Comparison of ENCODE assay signal across 14 cellular contexts in the genomic region with DNA sequence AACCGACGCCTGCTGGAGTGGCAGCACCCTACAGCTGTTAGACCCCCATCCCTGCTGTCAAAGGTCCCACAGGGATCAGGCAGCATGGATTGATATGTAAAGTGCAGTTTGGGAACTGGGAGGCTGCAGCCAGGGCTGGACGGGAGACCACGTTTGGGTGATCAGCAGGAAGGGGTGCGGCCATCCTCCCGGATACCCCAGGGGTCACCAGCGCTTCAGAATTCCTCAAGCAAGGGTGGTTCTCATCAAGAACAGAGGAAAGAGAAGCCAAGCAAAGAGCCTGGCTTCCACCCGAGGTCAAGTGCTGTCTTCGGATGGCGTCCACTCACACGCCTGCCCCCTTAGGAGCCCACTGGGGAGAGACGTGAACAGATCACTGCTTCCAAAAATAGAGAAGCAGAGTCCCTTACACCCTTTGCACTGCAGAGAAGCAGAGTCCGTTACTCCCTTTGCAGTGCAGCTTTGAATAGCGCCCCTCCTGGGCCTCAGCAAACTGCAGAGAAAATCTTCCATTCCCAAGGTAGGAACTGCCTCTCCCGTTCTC. TPM values are rescaled to one million over a fixed set of nuclear protein-coding genes. Genes with fewer than 3 reads are reported as not detected.
DNase-seq lines count a peak whose midpoint lies in the region; ATAC-seq, FAIRE-seq and TF ChIP-seq lines count a peak whose summit lies in the region.
"Had no signal": no experiment of that assay in that cellular context is flagged by ENCODE, and none has a peak within 500 bp of the region (broad histone marks: within the 10 kb centered on the region; RNA-seq: fewer than 3 reads in every experiment).

No MANE protein-coding gene starts in this region.

- no peak for DNase-seq in activated naive CD4-positive, alpha-beta T cell treated with anti-CD3 and anti-CD28 coated beads, Interleukin-2, amount 10 ng/mL, durations not matched to agents 7 days and 5 days
- DNase-seq in H1 (ENCODE audit: low read depth in 1 of 2, low spot score in 2 of 2) (peak in 1 of 2 experiments; percentile 78), memory B cell (ENCODE audit: low spot score in 2 of 2) (no peak), uterus (no peak), left lung (no peak), NCI-H748 treated with DMSO at 0.1 percent for 48 hours (lab: John Stamatoyannopoulos, UW) (no peak)
- DNase-seq in T-helper 2 cell treated with Interferon-gamma antibody and Interleukin-4, amounts not matched to agents 5 μg/mL and 100 μg/mL, for 36 hours (ENCODE audit: low spot score): no peak
- DNase-seq: activated naive CD4-positive, alpha-beta T cell treated with Interleukin-2 at 50 U/mL for 16 hours; IMR-90; NCI-H146; NCI-H524 treated with DMSO at 0.1 percent for 48 hours had no signal

- no peak overlapping the region for H4K91ac ChIP-seq in H1 (replicated peaks; ENCODE audit: insufficient read length, low read length)

- TF ChIP-seq CTCF in H1 (IDR thresholded peaks at IDR 0.05; ENCODE audit: control extremely low read depth in 1 of 3, insufficient read depth in 1 of 3, low read depth in 1 of 3, low read length in 3 of 3) (peak in 2 of 3 experiments; percentile 52 to 87; a peak in 3 of 4 replicates), uterus (IDR thresholded peaks at IDR 0.05) (no peak), left lung (IDR thresholded peaks at IDR 0.05) (no peak)

- peak overlapping the region; percentile 12 for H3K27ac Mint-ChIP-seq in activated naive CD4-positive, alpha-beta T cell treated with anti-CD3 and anti-CD28 coated beads, Interleukin-2, amount 50 U/mL, for 24 hours
- H3K27ac Mint-ChIP-seq in activated naive CD4-positive, alpha-beta T cell treated with anti-CD3 and anti-CD28 coated beads, Interleukin-2, amount 10 ng/mL, durations not matched to agents 7 days and 5 days: no peak overlapping the region
- peak overlapping the region; percentile 38 for H3K27ac Mint-ChIP-seq in memory B cell
- H3K27ac Mint-ChIP-seq in T-helper 2 cell treated with Interferon-gamma antibody and Interleukin-4, amounts not matched to agents 5 μg/mL and 100 μg/mL, for 36 hours: no peak overlapping the region

- no peaks in the 10 kb centered on the region for H3K79me2 ChIP-seq in H1 (ENCODE audit: control insufficient read depth in 1 of 2, insufficient read depth in 2 of 2, low read length in 2 of 2)

- H3K27me3 Mint-ChIP-seq in activated naive CD4-positive, alpha-beta T cell treated with anti-CD3 and anti-CD28 coated beads, Interleukin-2, amount 50 U/mL, for 24 hours: no peaks in the 10 kb centered on the region
- H3K27me3 Mint-ChIP-seq in activated naive CD4-positive, alpha-beta T cell treated with anti-CD3 and anti-CD28 coated beads, Interleukin-2, amount 10 ng/mL, durations not matched to agents 7 days and 5 days: no peaks in the 10 kb centered on the region
- H3K27me3 Mint-ChIP-seq in memory B cell: no peaks in the 10 kb centered on the region
- no peaks in the 10 kb centered on the region for H3K27me3 Mint-ChIP-seq in T-helper 2 cell treated with Interferon-gamma antibody and Interleukin-4, amounts not matched to agents 5 μg/mL and 100 μg/mL, for 36 hours (ENCODE audit: low read depth)

- no peak overlapping the region for H4K5ac ChIP-seq in H1 (ENCODE audit: insufficient read length, low read depth, low read length)

- no peaks in the 10 kb centered on the region for H3K9me3 ChIP-seq in H1 (ENCODE audit: insufficient read depth in 2 of 2, low read depth in 1 of 2, low read length in 1 of 2)
- H3K9me3 ChIP-seq in uterus: no peaks in the 10 kb centered on the region
- H3K9me3 ChIP-seq in left lung: no peaks in the 10 kb centered on the region

- peak overlapping the region; percentile 28; the same call in 1 of the 2 replicates for H3K18ac ChIP-seq in H1 (ENCODE audit: extremely low read depth, low read length)

- H3K4me2 ChIP-seq in H1 (ENCODE audit: insufficient read depth in 1 of 2, low read depth in 2 of 2, low read length in 2 of 2): peak overlapping the region; percentile 17 to 47; a peak in 2 of 4 replicates

- H2BK20ac ChIP-seq in H1 (ENCODE audit: low read length): no peak overlapping the region

- H2AFZ ChIP-seq in H1 (ENCODE audit: low read length): no peak overlapping the region

- H3K36me3 ChIP-seq in H1 (ENCODE audit: control insufficient read depth in 2 of 4, insufficient read depth in 4 of 4, low read length in 3 of 4): no peaks in the 10 kb centered on the region
- no peaks in the 10 kb centered on the region for H3K36me3 ChIP-seq in uterus
- H3K36me3 ChIP-seq in left lung: peaks cover 0 to 18% of the 10 kb centered on the region in 2 donors

- 66% methylated on average over 15 of the region's 15 CpGs; no CpG with 5 or more reads in 1 of the 2 experiments for WGBS in H1 (ENCODE audit: extremely low coverage in 1 of 2, insufficient coverage in 1 of 2, insufficient read length in 1 of 2, insufficient replicate concordance in 2 of 2, low coverage in 1 of 2, low lambda C conversion rate in 2 of 2, missing lambda C conversion rate in 1 of 2), 2 experiments

- H2BK120ac ChIP-seq in H1 (replicated peaks; ENCODE audit: low read depth, low read length): no peak overlapping the region

- H3K14ac ChIP-seq in H1 (ENCODE audit: insufficient read length): no peak overlapping the region

- H3K4me3 ChIP-seq in H1 (ENCODE audit: extremely low read depth in 1 of 4, insufficient read depth in 2 of 4, low read depth in 3 of 4, low read length in 4 of 4) (no peak overlapping the region), uterus (no peak overlapping the region), left lung (no peak overlapping the region)

- no peaks in the 10 kb centered on the region for H3K79me1 ChIP-seq in H1 (ENCODE audit: low read depth, low read length)

- TF ChIP-seq RAD21 in H1 (IDR thresholded peaks at IDR 0.05 in 1 of 2, conservative IDR thresholded peaks at IDR 0.05 in 1 of 2; ENCODE audit: low read depth in 2 of 2, low read length in 2 of 2): peak; percentile 45 to 57

- H3K9ac ChIP-seq in H1 (replicated peaks in 1 of 4; ENCODE audit: extremely low read depth in 1 of 4, low read depth in 3 of 4, low read length in 3 of 4): no peak overlapping the region; a peak in 1 of 7 replicates

- H2AK5ac ChIP-seq in H1 (ENCODE audit: low read depth, low read length): no peak overlapping the region

- H3K4me1 ChIP-seq in H1 (replicated peaks in 1 of 4; ENCODE audit: control insufficient read depth in 3 of 4, insufficient read depth in 4 of 4, low read length in 3 of 4) (peaks cover 7 to 12% (median 9%) of the 10 kb centered on the region in 4 experiments), uterus (peaks cover 9 to 10% of the 10 kb centered on the region in 2 donors), left lung (peaks cover 10 to 16% of the 10 kb centered on the region in 2 donors)

- POLR2A ChIA-PET in H1 (lab: Charles Lee; ENCODE audit: partially characterized antibody): interaction anchor here (0.7 to 2.5 kb wide), 4 partner anchors 12 to 316 kb away, joined by 3 to 11 read pairs (median 4); a partner anchor contains a TSS

- no peaks in the 10 kb centered on the region for H3K9me3 Mint-ChIP-seq in activated naive CD4-positive, alpha-beta T cell treated with anti-CD3 and anti-CD28 coated beads, Interleukin-2, amount 50 U/mL, for 24 hours
- no peaks in the 10 kb centered on the region for H3K9me3 Mint-ChIP-seq in activated naive CD4-positive, alpha-beta T cell treated with anti-CD3 and anti-CD28 coated beads, Interleukin-2, amount 10 ng/mL, durations not matched to agents 7 days and 5 days
- no peaks in the 10 kb centered on the region for H3K9me3 Mint-ChIP-seq in memory B cell
- H3K9me3 Mint-ChIP-seq in T-helper 2 cell treated with Interferon-gamma antibody and Interleukin-4, amounts not matched to agents 5 μg/mL and 100 μg/mL, for 36 hours: no peaks in the 10 kb centered on the region

- H2BK15ac ChIP-seq in H1 (ENCODE audit: low read length): no peak overlapping the region

- no peaks in the 10 kb centered on the region for H3K23me2 ChIP-seq in H1 (ENCODE audit: low read depth, low read length)

- H3K27ac ChIP-seq in H1 (ENCODE audit: low read depth, low read length): no peak overlapping the region
- peak overlapping the region; percentile 92 to 96 for H3K27ac ChIP-seq in uterus
- H3K27ac ChIP-seq in left lung: no peak overlapping the region

- H3K27me3 ChIP-seq in H1 (replicated peaks in 1 of 4; ENCODE audit: control insufficient read depth in 3 of 4, extremely low read depth in 1 of 4, insufficient read depth in 3 of 4, low read length in 3 of 4) (no peaks in the 10 kb centered on the region), uterus (no peaks in the 10 kb centered on the region), left lung (no peaks in the 10 kb centered on the region)

- H3K23ac ChIP-seq in H1 (ENCODE audit: insufficient read length): no peak overlapping the region

- ATAC-seq in memory B cell (ENCODE audit: low read depth) (no peak), left lung (no peak)

- no peak for TF ChIP-seq EP300 in H1 (IDR thresholded peaks at IDR 0.05; ENCODE audit: borderline replicate concordance in 1 of 2, low read depth in 2 of 2, low read length in 2 of 2)

- H3K4me1 Mint-ChIP-seq in activated naive CD4-positive, alpha-beta T cell treated with anti-CD3 and anti-CD28 coated beads, Interleukin-2, amount 50 U/mL, for 24 hours: peaks cover 23% of the 10 kb centered on the region
- peaks cover 23% of the 10 kb centered on the region for H3K4me1 Mint-ChIP-seq in activated naive CD4-positive, alpha-beta T cell treated with anti-CD3 and anti-CD28 coated beads, Interleukin-2, amount 10 ng/mL, durations not matched to agents 7 days and 5 days
- H3K4me1 Mint-ChIP-seq in memory B cell: peaks cover 21% of the 10 kb centered on the region
- peaks cover 17% of the 10 kb centered on the region for H3K4me1 Mint-ChIP-seq in T-helper 2 cell treated with Interferon-gamma antibody and Interleukin-4, amounts not matched to agents 5 μg/mL and 100 μg/mL, for 36 hours (ENCODE audit: low read depth)

- CTCF ChIA-PET in activated naive CD4-positive, alpha-beta T cell treated with anti-CD3 and anti-CD28 coated beads, Interleukin-2, amount 10 ng/mL, durations not matched to agents 7 days and 5 days (lab: Charles Lee): no interaction called here
- CTCF ChIA-PET in H1 (lab: Charles Lee; ENCODE audit: partially characterized antibody): interaction anchor here (0.6 to 4.3 kb wide), 25 partner anchors 10 to 656 kb away, joined by 3 to 38 read pairs (median 3); no protein-coding TSS in a partner anchor

- H2BK12ac ChIP-seq in H1 (ENCODE audit: low read depth, low read length): peak overlapping the region; percentile 27; the same call in 1 of the 2 replicates

- no peak overlapping the region for H2BK5ac ChIP-seq in H1 (ENCODE audit: low read depth, low read length)

- H4K20me1 ChIP-seq in H1 (replicated peaks in 1 of 2; ENCODE audit: control insufficient read depth in 1 of 2, insufficient read depth in 2 of 2, low read length in 2 of 2): peaks cover 0 to 3% of the 10 kb centered on the region in 2 experiments

- H3K4me3 Mint-ChIP-seq in activated naive CD4-positive, alpha-beta T cell treated with anti-CD3 and anti-CD28 coated beads, Interleukin-2, amount 50 U/mL, for 24 hours: no peak overlapping the region
- no peak overlapping the region for H3K4me3 Mint-ChIP-seq in activated naive CD4-positive, alpha-beta T cell treated with anti-CD3 and anti-CD28 coated beads, Interleukin-2, amount 10 ng/mL, durations not matched to agents 7 days and 5 days
- no peak overlapping the region for H3K4me3 Mint-ChIP-seq in memory B cell
- H3K4me3 Mint-ChIP-seq in T-helper 2 cell treated with Interferon-gamma antibody and Interleukin-4, amounts not matched to agents 5 μg/mL and 100 μg/mL, for 36 hours: no peak overlapping the region

- no peak overlapping the region for H3K56ac ChIP-seq in H1 (replicated peaks; ENCODE audit: insufficient read length, low read depth, low read length)

- no peak overlapping the region for H3K4ac ChIP-seq in H1 (replicated peaks; ENCODE audit: insufficient read length, low read depth, low read length)

- no peaks in the 10 kb centered on the region for H3K36me3 Mint-ChIP-seq in activated naive CD4-positive, alpha-beta T cell treated with anti-CD3 and anti-CD28 coated beads, Interleukin-2, amount 50 U/mL, for 24 hours
- H3K36me3 Mint-ChIP-seq in activated naive CD4-positive, alpha-beta T cell treated with anti-CD3 and anti-CD28 coated beads, Interleukin-2, amount 10 ng/mL, durations not matched to agents 7 days and 5 days: peaks cover 8% of the 10 kb centered on the region
- peaks cover 10% of the 10 kb centered on the region for H3K36me3 Mint-ChIP-seq in memory B cell
- H3K36me3 Mint-ChIP-seq in T-helper 2 cell treated with Interferon-gamma antibody and Interleukin-4, amounts not matched to agents 5 μg/mL and 100 μg/mL, for 36 hours (ENCODE audit: low read depth): peaks cover 3% of the 10 kb centered on the region

- no peak for FAIRE-seq in H1 (lab: Jason Lieb, UNC)
- FAIRE-seq: A204.1, islet of Langerhans had no signal

- TF ChIP-seq POLR2A in H1 (IDR thresholded peaks at IDR 0.05; ENCODE audit: control extremely low read depth in 1 of 2, low read depth in 2 of 2, low read length in 2 of 2) (no peak), uterus (IDR thresholded peaks at IDR 0.05) (no peak)

- intact Hi-C loops in uterus (cut with DNase I; ENCODE audit: low total_unique reads) (no loop called here), left lung (cut with DNase I) (no loop called here)

- H4K8ac ChIP-seq in H1 (ENCODE audit: extremely low read depth, insufficient read depth, low read length): peak overlapping the region; percentile 46; the same call in 1 of the 2 replicates

RNA-seq across cellular contexts. Expression of a gene that starts 35.5 kb away (rescaled TPM):
- 6.0 and 8.7 TPM in 2 replicates for total RNA-seq in H1 (2021; fragmentation: NEBNext Ultra II Directional; extraction: Animal tissue kit (Norgen Biotek cat#: 25700))
- 8.7 and 10.3 TPM in 2 replicates for polyA plus RNA-seq in H1 (2011; rRNA removed)
- polyA plus RNA-seq in H1 (2011; cell fraction: cytosol; rRNA removed): 9.7 TPM
- polyA plus RNA-seq in H1 (2011; cell fraction: nucleus; rRNA removed): 19.8 TPM
- 10.0 to 13.4 TPM (median 11.4 TPM) in 4 replicates for polyA plus RNA-seq in H1 (2012, experiment 1 of 2)
- polyA plus RNA-seq in H1 (2012, experiment 2 of 2): 4.7 TPM
- 8.4 TPM for polyA plus RNA-seq in H1 (2013, experiment 1 of 2)
- 9.0 TPM for polyA plus RNA-seq in H1 (2013, experiment 2 of 2)
- 5.3 and 7.8 TPM in 2 replicates for polyA minus RNA-seq in H1 (2011; rRNA and poly(A)+ RNA removed)
- 7.1 TPM for polyA minus RNA-seq in H1 (2011; cell fraction: cytosol; rRNA and poly(A)+ RNA removed)
- 14.8 TPM for polyA minus RNA-seq in H1 (2011; cell fraction: nucleus; rRNA and poly(A)+ RNA removed)
- total RNA-seq in uterus: 10 to 100 TPM in 1 of 4 donors, 1 to 10 TPM in 3; 5.4 to 18.8 (median 8.5) TPM
- 10 to 100 TPM; 11.7 to 12.4 TPM for total RNA-seq in left lung

Comparison
In these comparisons a context has a peak if more than half of its experiments do, and no peak if none do; other contexts are left out.
1. H3K27ac Mint-ChIP-seq: peak in activated naive CD4-positive, alpha-beta T cell treated with anti-CD3 and anti-CD28 coated beads, Interleukin-2, amount 50 U/mL, for 24 hours (single experiment) and memory B cell (single experiment); none in activated naive CD4-positive, alpha-beta T cell treated with anti-CD3 and anti-CD28 coated beads, Interleukin-2, amount 10 ng/mL, durations not matched to agents 7 days and 5 days (single experiment) and T-helper 2 cell treated with Interferon-gamma antibody and Interleukin-4, amounts not matched to agents 5 μg/mL and 100 μg/mL, for 36 hours (single experiment).
2. H3K27ac ChIP-seq: peak in uterus (2 of 2); none in H1 (single experiment) and left lung (0 of 2).
3. CTCF ChIP-seq: peak in H1 (2 of 3); none in uterus (0 of 4) and left lung (0 of 2).